8 cellular contexts compared by ENCODE assay signal in the genomic region with DNA sequence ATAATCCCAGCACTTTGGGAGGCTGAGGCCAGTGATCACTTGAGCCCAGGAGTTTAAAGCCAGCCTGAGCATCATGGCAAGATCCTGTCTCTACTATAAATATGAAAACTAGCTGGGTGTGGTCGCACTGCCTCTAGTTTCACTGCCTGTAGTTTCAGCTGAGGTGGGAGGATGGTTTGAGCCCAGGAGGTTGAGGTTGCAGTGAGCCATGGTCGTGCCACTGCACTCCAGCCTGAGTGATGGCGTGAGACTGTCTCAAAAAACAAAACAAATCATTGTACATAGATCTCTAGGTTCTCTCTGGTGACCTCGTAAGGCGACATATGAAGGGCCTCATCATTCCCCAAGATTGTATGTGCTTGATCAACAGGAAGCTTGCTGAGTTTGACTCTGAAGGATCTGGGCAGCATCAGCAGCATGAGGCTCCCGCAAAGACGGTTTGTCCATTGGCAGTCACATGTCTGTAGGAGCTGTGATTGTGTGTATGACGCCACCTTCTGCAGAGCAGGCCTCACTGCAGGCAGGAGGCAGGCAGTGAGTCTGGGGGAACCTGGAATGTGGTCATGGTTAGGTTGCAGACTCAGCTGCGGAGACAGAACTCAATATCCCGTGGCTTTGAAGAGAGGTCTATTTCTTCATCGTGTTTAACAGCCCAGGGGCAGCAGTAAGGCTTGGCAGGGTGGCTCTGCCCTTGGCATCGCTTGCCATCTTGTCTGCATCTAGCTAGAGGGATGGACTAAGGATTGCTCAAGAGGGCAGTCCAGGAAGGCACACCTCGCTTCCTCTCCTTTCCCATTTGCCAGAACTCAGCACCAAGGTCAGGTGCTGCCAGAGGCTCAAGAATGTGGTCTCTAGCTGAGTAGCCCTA. TPM values are rescaled to one million over a fixed set of nuclear protein-coding genes. Genes with fewer than 3 reads are reported as not detected.
A peak's percentile ranks its signal among the peaks of the same experiment; 100 is the strongest.
DNase-seq lines count a peak whose midpoint lies in the region; ATAC-seq and TF ChIP-seq lines count a peak whose summit lies in the region.

No MANE protein-coding gene starts in this region.

- intact Hi-C loops in Right ventricle myocardium superior (cut with DNase I), result no loop called here

- peaks cover 14% of the 10 kb centered on the region for H3F3A ChIP-seq in smooth muscle cell (ENCODE audit: low read depth)

- H2AFZ ChIP-seq in smooth muscle cell (ENCODE audit: low read depth), result no peak overlapping the region

- ATAC-seq in Right ventricle myocardium superior (ENCODE audit: poor library complexity) (peak; percentile 64), HG03520 (IDR thresholded peaks at IDR 0.05; ENCODE audit: unreplicated experiment) (no peak), HG03469 (IDR thresholded peaks at IDR 0.05; ENCODE audit: unreplicated experiment) (no peak)

- no peaks in the 10 kb centered on the region for H3K27me3 ChIP-seq in smooth muscle cell (ENCODE audit: low read depth)

- H3K36me3 ChIP-seq in smooth muscle cell (ENCODE audit: low read depth), result peaks cover 9% of the 10 kb centered on the region

- 65% methylated on average over 13 of the region's 13 CpGs for WGBS in smooth muscle cell (ENCODE audit: low lambda C conversion rate)

- H3K9ac ChIP-seq in smooth muscle cell (ENCODE audit: low read depth), result no peak overlapping the region

- H3K79me2 ChIP-seq in smooth muscle cell (ENCODE audit: low read depth), result no peaks in the 10 kb centered on the region

- no peaks in the 10 kb centered on the region for H3K9me3 ChIP-seq in smooth muscle cell (replicated peaks; ENCODE audit: low read depth)

- no peak overlapping the region for H3K4me2 ChIP-seq in smooth muscle cell

- H3K27ac ChIP-seq in VCaP, result no peak overlapping the region
- no peak overlapping the region for H3K27ac ChIP-seq in smooth muscle cell (ENCODE audit: low read depth)

- H4K20me1 ChIP-seq in smooth muscle cell (ENCODE audit: low read depth), result no peaks in the 10 kb centered on the region

- TF ChIP-seq CTCF in LNCAP (IDR thresholded peaks at IDR 0.05) (peak; percentile 67), VCaP (conservative IDR thresholded peaks at IDR 0.05) (peak; percentile 82), smooth muscle cell (IDR thresholded peaks at IDR 0.05; ENCODE audit: borderline replicate concordance, insufficient read depth, poor library complexity, severe bottlenecking) (peak; percentile 53)

- no peak overlapping the region for H3K4me3 ChIP-seq in smooth muscle cell

- DNase-seq in NCI-H748 (lab: John Stamatoyannopoulos, UW; ENCODE audit: unreplicated experiment) (peak; percentile 62), NCI-H748 treated with DMSO at 0.1 percent for 48 hours (lab: John Stamatoyannopoulos, UW) (no peak), Right ventricle myocardium superior (no peak), smooth muscle cell (lab: John Stamatoyannopoulos, UW; ENCODE audit: unreplicated experiment) (no peak)

- no peaks in the 10 kb centered on the region for H3K4me1 ChIP-seq in smooth muscle cell (ENCODE audit: low read depth)

RNA-seq across cellular contexts. Expression of a gene that starts 13.9 kb away (rescaled TPM):
- total RNA-seq in Right ventricle myocardium superior, result 835 TPM
- total RNA-seq in smooth muscle cell, result 226 and 269 TPM in 2 replicates
- polyA plus RNA-seq in smooth muscle cell, result 363 and 366 TPM in 2 replicates
